1 cellular context compared by ENCODE assay signal in the genomic region with DNA sequence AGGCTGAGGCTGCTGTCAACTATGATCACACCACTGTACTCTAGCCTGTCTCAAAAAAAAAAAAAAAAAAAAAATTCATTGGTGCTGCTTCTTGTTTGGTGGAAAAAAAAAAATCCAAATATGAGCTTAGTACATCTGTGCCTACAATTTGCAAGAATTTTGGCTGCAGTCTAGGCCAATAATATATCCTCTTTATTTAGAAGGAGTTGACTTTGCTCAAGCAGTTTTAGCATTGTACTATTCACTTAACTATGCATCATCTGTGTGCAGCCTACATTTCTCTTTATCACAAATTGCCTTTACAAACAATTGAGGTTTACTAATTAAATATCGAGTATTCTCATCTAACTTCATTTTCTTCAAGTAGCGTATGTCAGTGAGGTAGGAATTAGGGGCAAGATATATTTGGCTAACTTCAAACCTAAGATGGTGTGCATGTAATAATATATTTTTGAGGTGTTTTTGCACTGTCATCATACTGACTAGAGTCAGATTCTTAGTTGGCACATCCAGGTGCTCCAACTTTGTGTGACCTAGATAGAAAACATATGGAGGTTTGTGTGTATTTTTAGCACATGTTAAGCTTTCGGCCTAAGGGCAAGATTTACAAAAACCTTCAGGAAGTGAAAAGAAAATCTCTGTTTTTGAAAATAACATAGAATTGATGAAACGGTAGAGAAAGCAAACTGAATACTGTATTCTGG.
A peak's percentile ranks its signal among the peaks of the same experiment; 100 is the strongest.
TF ChIP-seq lines count a peak whose summit lies in the region.

No MANE protein-coding gene starts in this region.

TF ChIP-seq in K562, 482 proteins besides CTCF, POLR2A, EP300 and RAD21:
- TF ChIP-seq MAFG (tag; conservative IDR thresholded peaks at IDR 0.05) (peak; percentile 37; the same call in 1 of the 2 replicates), ZNF316 (IDR thresholded peaks at IDR 0.05) (peak; percentile 58; the same call in 1 of the 2 replicates), NFE2 (IDR thresholded peaks at IDR 0.05; ENCODE audit: low read depth) (peak; percentile 17; the same call in 1 of the 2 replicates), CBFB (CRISPR knock-in tag; IDR thresholded peaks at IDR 0.05) (no peak), C11orf30 (IDR thresholded peaks at IDR 0.05; ENCODE audit: low read depth) (peak; percentile 41; the same call in 1 of the 2 replicates)
- TF ChIP-seq, protein P1, sequence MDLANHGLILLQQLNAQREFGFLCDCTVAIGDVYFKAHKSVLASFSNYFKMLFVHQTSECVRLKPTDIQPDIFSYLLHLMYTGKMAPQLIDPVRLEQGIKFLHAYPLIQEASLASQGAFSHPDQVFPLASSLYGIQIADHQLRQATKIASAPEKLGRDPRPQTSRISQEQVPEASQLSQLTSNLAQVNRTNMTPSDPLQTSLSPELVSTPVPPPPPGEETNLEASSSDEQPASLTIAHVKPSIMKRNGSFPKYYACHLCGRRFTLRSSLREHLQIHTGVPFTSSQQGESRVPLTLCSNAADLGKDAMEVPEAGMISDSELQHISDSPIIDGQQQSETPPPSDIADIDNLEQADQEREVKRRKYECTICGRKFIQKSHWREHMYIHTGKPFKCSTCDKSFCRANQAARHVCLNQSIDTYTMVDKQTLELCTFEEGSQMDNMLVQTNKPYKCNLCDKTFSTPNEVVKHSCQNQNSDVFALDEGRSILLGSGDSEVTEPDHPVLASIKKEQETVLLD (IDR thresholded peaks at IDR 0.05): no peak
TF ChIP-seq in K562: peak in this region for 4.
